Comparison of ENCODE assay signal across 1 cellular context in the genomic region with DNA sequence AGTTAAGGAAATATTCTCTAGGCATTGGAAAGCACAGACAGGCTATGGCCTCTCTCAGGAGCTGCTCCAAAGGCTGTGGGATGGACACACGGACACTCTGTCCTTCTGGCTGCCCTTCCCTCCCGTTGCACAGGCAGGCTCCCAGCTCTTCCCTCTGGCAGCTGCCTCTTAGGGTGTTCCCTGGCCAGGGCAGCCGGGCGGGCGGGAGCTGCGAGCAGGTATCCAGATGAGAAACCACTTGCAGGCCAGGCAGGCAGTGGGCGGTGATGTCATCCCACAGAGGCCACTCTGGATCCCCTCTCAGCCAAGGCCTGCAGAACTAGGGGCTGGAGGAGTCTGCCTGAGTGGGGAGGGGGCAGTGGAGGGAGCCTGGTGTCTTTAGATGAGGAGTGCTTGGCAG.
TF ChIP-seq lines count a peak whose summit lies in the region.

No MANE protein-coding gene starts in this region.

TF ChIP-seq in HepG2, 621 proteins besides CTCF, POLR2A, EP300 and RAD21:
- TF ChIP-seq GATAD2A (CRISPR knock-in tag; IDR thresholded peaks at IDR 0.05) (no peak), ZFP37 (CRISPR knock-in tag; IDR thresholded peaks at IDR 0.05; ENCODE audit: borderline replicate concordance) (no peak), RARG (CRISPR knock-in tag; IDR thresholded peaks at IDR 0.05; ENCODE audit: low read depth) (no peak), HOXA3 (CRISPR knock-in tag; IDR thresholded peaks at IDR 0.05) (no peak), GFI1 (CRISPR knock-in tag; IDR thresholded peaks at IDR 0.05; ENCODE audit: borderline replicate concordance) (no peak), AGO2 (optimal IDR thresholded peaks at IDR 0.05; ENCODE audit: low read depth, low read length) (peak; percentile 78), ZBTB7A (CRISPR knock-in tag; IDR thresholded peaks at IDR 0.05) (no peak), CCDC6 (CRISPR knock-in tag; IDR thresholded peaks at IDR 0.05) (no peak)
- TF ChIP-seq, protein P1, sequence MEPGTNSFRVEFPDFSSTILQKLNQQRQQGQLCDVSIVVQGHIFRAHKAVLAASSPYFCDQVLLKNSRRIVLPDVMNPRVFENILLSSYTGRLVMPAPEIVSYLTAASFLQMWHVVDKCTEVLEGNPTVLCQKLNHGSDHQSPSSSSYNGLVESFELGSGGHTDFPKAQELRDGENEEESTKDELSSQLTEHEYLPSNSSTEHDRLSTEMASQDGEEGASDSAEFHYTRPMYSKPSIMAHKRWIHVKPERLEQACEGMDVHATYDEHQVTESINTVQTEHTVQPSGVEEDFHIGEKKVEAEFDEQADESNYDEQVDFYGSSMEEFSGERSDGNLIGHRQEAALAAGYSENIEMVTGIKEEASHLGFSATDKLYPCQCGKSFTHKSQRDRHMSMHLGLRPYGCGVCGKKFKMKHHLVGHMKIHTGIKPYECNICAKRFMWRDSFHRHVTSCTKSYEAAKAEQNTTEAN (CRISPR knock-in tag; conservative IDR thresholded peaks at IDR 0.05) = no peak
- TF ChIP-seq, protein P2, sequence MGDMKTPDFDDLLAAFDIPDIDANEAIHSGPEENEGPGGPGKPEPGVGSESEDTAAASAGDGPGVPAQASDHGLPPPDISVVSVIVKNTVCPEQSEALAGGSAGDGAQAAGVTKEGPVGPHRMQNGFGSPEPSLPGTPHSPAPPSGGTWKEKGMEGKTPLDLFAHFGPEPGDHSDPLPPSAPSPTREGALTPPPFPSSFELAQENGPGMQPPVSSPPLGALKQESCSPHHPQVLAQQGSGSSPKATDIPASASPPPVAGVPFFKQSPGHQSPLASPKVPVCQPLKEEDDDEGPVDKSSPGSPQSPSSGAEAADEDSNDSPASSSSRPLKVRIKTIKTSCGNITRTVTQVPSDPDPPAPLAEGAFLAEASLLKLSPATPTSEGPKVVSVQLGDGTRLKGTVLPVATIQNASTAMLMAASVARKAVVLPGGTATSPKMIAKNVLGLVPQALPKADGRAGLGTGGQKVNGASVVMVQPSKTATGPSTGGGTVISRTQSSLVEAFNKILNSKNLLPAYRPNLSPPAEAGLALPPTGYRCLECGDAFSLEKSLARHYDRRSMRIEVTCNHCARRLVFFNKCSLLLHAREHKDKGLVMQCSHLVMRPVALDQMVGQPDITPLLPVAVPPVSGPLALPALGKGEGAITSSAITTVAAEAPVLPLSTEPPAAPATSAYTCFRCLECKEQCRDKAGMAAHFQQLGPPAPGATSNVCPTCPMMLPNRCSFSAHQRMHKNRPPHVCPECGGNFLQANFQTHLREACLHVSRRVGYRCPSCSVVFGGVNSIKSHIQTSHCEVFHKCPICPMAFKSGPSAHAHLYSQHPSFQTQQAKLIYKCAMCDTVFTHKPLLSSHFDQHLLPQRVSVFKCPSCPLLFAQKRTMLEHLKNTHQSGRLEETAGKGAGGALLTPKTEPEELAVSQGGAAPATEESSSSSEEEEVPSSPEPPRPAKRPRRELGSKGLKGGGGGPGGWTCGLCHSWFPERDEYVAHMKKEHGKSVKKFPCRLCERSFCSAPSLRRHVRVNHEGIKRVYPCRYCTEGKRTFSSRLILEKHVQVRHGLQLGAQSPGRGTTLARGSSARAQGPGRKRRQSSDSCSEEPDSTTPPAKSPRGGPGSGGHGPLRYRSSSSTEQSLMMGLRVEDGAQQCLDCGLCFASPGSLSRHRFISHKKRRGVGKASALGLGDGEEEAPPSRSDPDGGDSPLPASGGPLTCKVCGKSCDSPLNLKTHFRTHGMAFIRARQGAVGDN (CRISPR knock-in tag; IDR thresholded peaks at IDR 0.05) = peak; percentile 29
